ENCODE assay signal across 8 cellular contexts in genomic region chr1:228212966-228213844, GRCh38. TPM values are rescaled to one million over a fixed set of nuclear protein-coding genes. Genes with fewer than 3 reads are reported as not detected.
DNase-seq lines count a peak whose midpoint lies in the region; ATAC-seq, FAIRE-seq and TF ChIP-seq lines count a peak whose summit lies in the region.

No MANE protein-coding gene starts in this region.

- H3K9ac ChIP-seq in GM12878 (ENCODE audit: control insufficient read depth, insufficient read depth, low read length) (no peak overlapping the region), skeletal muscle satellite cell (ENCODE audit: low read depth, low read length) (no peak overlapping the region)

- TF ChIP-seq RAD21 in GM12878 (IDR thresholded peaks at IDR 0.05; ENCODE audit: insufficient read depth, low read depth, low read length) = peak; percentile 50

- POLR2A ChIA-PET in GM12878 (lab: Charles Lee) = no interaction called here

- ATAC-seq in HG02885 (IDR thresholded peaks at IDR 0.05; ENCODE audit: poor library complexity, unreplicated experiment) (peak; percentile 97), GM12878 (peak; percentile 99)

- in situ Hi-C loops in GM13976 (cut with MboI; ENCODE audit: low sequenced_read_pairs, unreplicated experiment) (no loop called here), GM12878 (cut with MboI) (no loop called here)

- CTCF ChIA-PET in GM12878 (lab: Yijun Ruan, JAX) = interaction anchor here (0.8 to 1.5 kb wide), 2 partner anchors 10 to 41 kb away, joined by 3 to 5 read pairs; no protein-coding TSS in a partner anchor

- H3K9me3 ChIP-seq in GM12878 (replicated peaks; ENCODE audit: control insufficient read depth, insufficient read depth, low read length) (no peaks in the 10 kb centered on the region; the same call in 2 of the 3 replicates), skeletal muscle satellite cell (replicated peaks; ENCODE audit: low read length) (no peaks in the 10 kb centered on the region)

- H3K4me1 ChIP-seq in GM12878 (ENCODE audit: control insufficient read depth, insufficient read depth, low read length) (no peaks in the 10 kb centered on the region), skeletal muscle satellite cell (ENCODE audit: control insufficient read depth, insufficient read depth, low read length) (peaks cover 6% of the 10 kb centered on the region)

- DNase-seq in GM13976 (ENCODE audit: low spot score) (peak; percentile 94), NCI-H1694 treated with DMSO at 0.1 percent for 48 hours (lab: John Stamatoyannopoulos, UW) (peak; percentile 76), T1000 (lab: John Stamatoyannopoulos, UW) (peak; percentile 78), GM12878 (ENCODE audit: low read depth, low spot score) (peak; percentile 9), NCI-H187 (lab: John Stamatoyannopoulos, UW) (no peak)

- H3K4me3 ChIP-seq in GM12878 (peak overlapping the region; percentile 47; the same call in 1 of the 2 replicates), iPS-11a (ENCODE audit: low read depth, low read length) (peak overlapping the region; percentile 72), skeletal muscle satellite cell (ENCODE audit: low read length) (peak overlapping the region; percentile 71)

- no peaks in the 10 kb centered on the region for H3K36me3 ChIP-seq in GM12878 (ENCODE audit: control insufficient read depth in 2 of 2, insufficient read depth in 2 of 2, low read length in 1 of 2)
- no peaks in the 10 kb centered on the region for H3K36me3 ChIP-seq in skeletal muscle satellite cell (ENCODE audit: insufficient read depth, low read length)

- SMC1A ChIA-PET in GM12878 (lab: Charles Lee; ENCODE audit: uncharacterized antibody, unreplicated experiment) = no interaction called here

- no TSS peak for BruUV-seq in GM12878 (replicated peaks; lab: Mats Ljungman, UMichigan)

- RAD21 ChIA-PET in GM12878 (lab: Charles Lee; ENCODE audit: unreplicated experiment) = interaction anchor here (0.6 to 1.5 kb wide), 2 partner anchors 82 to 359 kb away, joined by 3 to 4 read pairs; no protein-coding TSS in a partner anchor

- FAIRE-seq in GM12878 (lab: Jason Lieb, UNC) = no peak

- H3K4me2 ChIP-seq in GM12878 (ENCODE audit: control insufficient read depth, insufficient read depth) = peak overlapping the region; percentile 77; the same call in 1 of the 2 replicates
- peak overlapping the region; percentile 91 for H3K4me2 ChIP-seq in skeletal muscle satellite cell (ENCODE audit: low read length)

- WGBS in GM12878 (ENCODE audit: insufficient coverage, insufficient replicate concordance, low lambda C conversion rate, missing lambda C conversion rate) = 6% methylated on average over 22 of the region's 67 CpGs

- no peaks in the 10 kb centered on the region for H4K20me1 ChIP-seq in GM12878 (ENCODE audit: control insufficient read depth, insufficient read depth)

- no peak for TF ChIP-seq EP300 in GM12878 (IDR thresholded peaks at IDR 0.05; ENCODE audit: borderline replicate concordance in 1 of 2, control insufficient read depth in 1 of 2, low read depth in 2 of 2, low read length in 2 of 2)

- intact Hi-C loops in GM12878 (cut with micrococcal nuclease; ENCODE audit: unreplicated experiment) = loop anchor here (5.0 to 10.0 kb wide), 2 partner anchors 72 to 304 kb away; no protein-coding TSS in a partner anchor

- H3K79me2 ChIP-seq in GM12878 (ENCODE audit: control insufficient read depth, insufficient read depth, low read length) = no peaks in the 10 kb centered on the region

- H3K27me3 ChIP-seq in GM12878 (replicated peaks in 1 of 2; ENCODE audit: control insufficient read depth in 2 of 2, insufficient read depth in 2 of 2, low read length in 1 of 2) (no peaks in the 10 kb centered on the region), skeletal muscle satellite cell (ENCODE audit: control insufficient read depth, insufficient read depth, low read length) (no peaks in the 10 kb centered on the region)

- peak overlapping the region; percentile 80 for H2AFZ ChIP-seq in GM12878 (ENCODE audit: control insufficient read depth, low read depth, low read length)

- TF ChIP-seq POLR2A in GM12878 (IDR thresholded peaks at IDR 0.05; ENCODE audit: low read depth, low read length) = no peak

- no peak overlapping the region for H3K27ac ChIP-seq in GM12878 (ENCODE audit: control insufficient read depth, insufficient read depth)

- TF ChIP-seq CTCF in GM13976 (IDR thresholded peaks at IDR 0.05; ENCODE audit: borderline replicate concordance, control extremely low read depth, extremely low read depth, insufficient read depth, missing control alignments) (peak; percentile 85), GM12878 (IDR thresholded peaks at IDR 0.05 in 2 of 3, conservative IDR thresholded peaks at IDR 0.05 in 1 of 3; ENCODE audit: control insufficient read depth in 2 of 3, extremely low read depth in 1 of 3, insufficient read depth in 1 of 3, low read depth in 3 of 3, low read length in 3 of 3) (peak; percentile 45 to 77 (median 68))

TF ChIP-seq in GM12878, 131 proteins besides CTCF, POLR2A, EP300 and RAD21:
- TF ChIP-seq ZNF24 (IDR thresholded peaks at IDR 0.05) (no peak), CEBPZ (IDR thresholded peaks at IDR 0.05; ENCODE audit: low read depth, low read length) (no peak), BHLHE40 (IDR thresholded peaks at IDR 0.05; ENCODE audit: borderline replicate concordance in 1 of 2, low read depth in 2 of 2, low read length in 1 of 2) (peak in 1 of 2 experiments; percentile 64; a peak in 2 of 4 replicates), CREM (IDR thresholded peaks at IDR 0.05; ENCODE audit: low read depth) (peak; percentile 62), CREB1 (IDR thresholded peaks at IDR 0.05; ENCODE audit: low read depth) (peak; percentile 68; the same call in 1 of the 2 replicates), SMC3 (IDR thresholded peaks at IDR 0.05; ENCODE audit: borderline replicate concordance, low read length) (peak; percentile 39; the same call in 1 of the 2 replicates)

RNA-seq across cellular contexts. Expression of gene OBSCN, which starts 5.4 kb away (rescaled TPM):
- 4.8 and 6.7 TPM in 2 replicates for total RNA-seq in GM12878 (2013; cell fraction: nucleolus; rRNA removed)
- total RNA-seq in GM12878 (2014; rRNA removed) (0.11 and 0.34 TPM in 2 replicates), GM12878 (2014; rRNA removed; fragmentation: Illumina TruSeq; extraction: Trizol) (0.04 and 0.05 TPM in 2 replicates), GM12878 (2021) (0.11 and 0.36 TPM in 2 replicates)
- 0.04 TPM for polyA plus RNA-seq in GM12878 (2011; ENCODE audit: low read depth)
- polyA plus RNA-seq in GM12878 (2011; rRNA removed) (0.07 and 0.18 TPM in 2 replicates), GM12878 (2014; fragmentation: Illumina TruSeq; extraction: Trizol) (0.03 TPM in 1 of 2 replicates, not detected in the other), GM12878 (2014; fragmentation: Nextera tagmentation; extraction: Ambion mirVana) (not detected), GM12878 (2014; rRNA removed) (0.01 and 0.30 TPM in 2 replicates), GM12878 (2016; fragmentation: Nextera tagmentation; extraction: Ambion mirVana) (under 1 TPM; 0.06 to 0.09 TPM)
- 0.48 and 0.49 TPM in 2 replicates for polyA plus RNA-seq in GM12878 (2011; cell fraction: cytosol; rRNA removed)
- polyA plus RNA-seq in GM12878 (2011; cell fraction: nucleus; rRNA removed) = 1.3 and 2.0 TPM in 2 replicates
- polyA plus RNA-seq in GM12878 (2012) = 0.18 and 1.00 TPM in 2 replicates
- polyA minus RNA-seq in GM12878 (2011; rRNA and poly(A)+ RNA removed) = 0.37 and 0.93 TPM in 2 replicates
- polyA minus RNA-seq in GM12878 (2011; cell fraction: cytosol; rRNA and poly(A)+ RNA removed) = 0.21 and 0.27 TPM in 2 replicates
- polyA minus RNA-seq in GM12878 (2011; cell fraction: nucleus; rRNA and poly(A)+ RNA removed) = 0.48 and 0.86 TPM in 2 replicates
- total RNA-seq in skeletal muscle satellite cell (2012; rRNA removed) = 2.0 and 3.1 TPM in 2 replicates

RNA-seq across cellular contexts. Expression of gene IBA57, which starts 47.6 kb away (rescaled TPM):
- 3.6 and 5.1 TPM in 2 replicates for total RNA-seq in GM12878 (2013; cell fraction: nucleolus; rRNA removed)
- total RNA-seq in GM12878 (2014; rRNA removed) = 6.0 and 6.9 TPM in 2 replicates
- total RNA-seq in GM12878 (2014; rRNA removed; fragmentation: Illumina TruSeq; extraction: Trizol) = 1.3 and 1.5 TPM in 2 replicates
- 6.9 and 8.5 TPM in 2 replicates for total RNA-seq in GM12878 (2021)
- polyA plus RNA-seq in GM12878 (2011; ENCODE audit: low read depth) = 2.1 TPM
- polyA plus RNA-seq in GM12878 (2011; rRNA removed) = 1.4 and 2.9 TPM in 2 replicates
- 3.5 and 8.3 TPM in 2 replicates for polyA plus RNA-seq in GM12878 (2011; cell fraction: cytosol; rRNA removed)
- 5.4 and 7.1 TPM in 2 replicates for polyA plus RNA-seq in GM12878 (2011; cell fraction: nucleus; rRNA removed)
- polyA plus RNA-seq in GM12878 (2012) = 2.0 and 3.3 TPM in 2 replicates
- 1.2 and 1.3 TPM in 2 replicates for polyA plus RNA-seq in GM12878 (2014; fragmentation: Illumina TruSeq; extraction: Trizol)
- polyA plus RNA-seq in GM12878 (2014; fragmentation: Nextera tagmentation; extraction: Ambion mirVana) = under 1 TPM; 0.51 to 0.60 TPM
- 4.6 and 6.7 TPM in 2 replicates for polyA plus RNA-seq in GM12878 (2014; rRNA removed)
- polyA plus RNA-seq in GM12878 (2016; fragmentation: Nextera tagmentation; extraction: Ambion mirVana) = 1 to 10 TPM; 6.0 to 8.6 TPM
- 2.0 and 5.2 TPM in 2 replicates for polyA minus RNA-seq in GM12878 (2011; rRNA and poly(A)+ RNA removed)
- 0.83 and 2.3 TPM in 2 replicates for polyA minus RNA-seq in GM12878 (2011; cell fraction: cytosol; rRNA and poly(A)+ RNA removed)
- 1.8 and 3.3 TPM in 2 replicates for polyA minus RNA-seq in GM12878 (2011; cell fraction: nucleus; rRNA and poly(A)+ RNA removed)
- total RNA-seq in skeletal muscle satellite cell (2012; rRNA removed) = 5.8 and 6.6 TPM in 2 replicates

Comparison
In these comparisons a context has a peak if more than half of its experiments do, and no peak if none do; other contexts are left out.
1. DNase-seq: peak in GM13976 (single experiment), NCI-H1694 treated with DMSO at 0.1 percent for 48 hours (single experiment), T1000 (single experiment) and GM12878 (single experiment); none in NCI-H187 (0 of 2).
2. Peak in every context shown above with its lines, with median percentiles within 50 percentile points of each other: H3K4me3 ChIP-seq.